In the genomic region with DNA sequence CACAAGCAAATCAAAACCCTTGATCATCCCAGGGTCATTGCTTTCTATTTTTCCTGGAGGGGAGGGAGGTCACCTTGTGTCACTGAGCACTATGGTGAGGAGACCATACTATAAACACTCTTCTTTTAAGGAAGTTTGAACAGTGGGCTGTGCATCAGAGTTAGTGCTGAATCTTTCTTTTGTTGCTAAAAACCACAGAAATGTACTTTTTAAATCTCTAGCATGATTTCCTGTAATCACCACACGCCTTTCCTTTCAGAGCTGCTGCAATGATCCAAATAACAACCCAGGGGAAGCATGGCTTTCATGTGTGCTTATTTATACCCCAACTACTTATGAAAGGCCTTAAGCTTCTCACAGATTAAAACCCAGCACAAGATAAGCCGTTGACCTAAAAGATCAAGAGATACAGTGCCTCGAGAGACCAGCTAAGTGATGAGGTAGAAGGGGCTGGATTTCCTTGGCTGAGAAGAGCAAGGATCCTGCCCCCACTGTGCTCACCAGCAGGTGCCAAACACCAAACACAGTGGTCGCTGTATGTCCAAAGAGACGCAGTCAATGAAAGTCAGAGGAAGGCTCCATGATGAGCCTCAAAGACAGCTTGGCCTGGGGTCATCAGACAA, we compare ENCODE assay signal across 8 cellular contexts. TPM values are rescaled to one million over a fixed set of nuclear protein-coding genes. Genes with fewer than 3 reads are reported as not detected.
DNase-seq lines count a peak whose midpoint lies in the region; ATAC-seq and TF ChIP-seq lines count a peak whose summit lies in the region.

No MANE protein-coding gene starts in this region.

- H3K4me1 Mint-ChIP-seq in activated CD8-positive, alpha-beta T cell treated with anti-CD3 and anti-CD28 coated beads, Interleukin-2, amount 10 ng/mL, durations not matched to agents 7 days and 5 days (ENCODE audit: low read depth) = peaks cover 92% of the 10 kb centered on the region
- peaks cover 97% of the 10 kb centered on the region for H3K4me1 Mint-ChIP-seq in stimulated activated naive CD8-positive, alpha-beta T cell treated with anti-CD3 and anti-CD28 coated beads, Interleukin-15, amount 100 ng/mL, for 72 hours

- no peak overlapping the region for H3K4me3 ChIP-seq in fibroblast of lung (replicated peaks in 1 of 4; ENCODE audit: control extremely low read depth in 1 of 4, insufficient read depth in 1 of 4, low read depth in 3 of 4, low read length in 4 of 4)

- no peak overlapping the region for H2AFZ ChIP-seq in fibroblast of lung (ENCODE audit: low read length)

- ATAC-seq in Right ventricle myocardium inferior = peak; percentile 28
- peak; percentile 75 for ATAC-seq in activated CD8-positive, alpha-beta T cell treated with anti-CD3 and anti-CD28 coated beads, Interleukin-2, amount 10 ng/mL, durations not matched to agents 7 days and 5 days
- ATAC-seq in stimulated activated naive CD8-positive, alpha-beta T cell treated with anti-CD3 and anti-CD28 coated beads, Interleukin-15, amount 100 ng/mL, for 72 hours = peak; percentile 64
- no peak for ATAC-seq in GM21515 (IDR thresholded peaks at IDR 0.05; ENCODE audit: unreplicated experiment)
- no peak for ATAC-seq in HG03571 (IDR thresholded peaks at IDR 0.05; ENCODE audit: unreplicated experiment)

- H4K20me1 ChIP-seq in fibroblast of lung (ENCODE audit: control insufficient read depth, extremely low read depth, insufficient read depth, low read length) = no peaks in the 10 kb centered on the region

- no peaks in the 10 kb centered on the region for H3K79me2 ChIP-seq in fibroblast of lung (ENCODE audit: control insufficient read depth, insufficient read depth, low read length)

- H3K27me3 Mint-ChIP-seq in activated CD8-positive, alpha-beta T cell treated with anti-CD3 and anti-CD28 coated beads, Interleukin-2, amount 10 ng/mL, durations not matched to agents 7 days and 5 days (ENCODE audit: low read depth) = no peaks in the 10 kb centered on the region
- H3K27me3 Mint-ChIP-seq in stimulated activated naive CD8-positive, alpha-beta T cell treated with anti-CD3 and anti-CD28 coated beads, Interleukin-15, amount 100 ng/mL, for 72 hours = no peaks in the 10 kb centered on the region

- POLR2A ChIA-PET in activated CD8-positive, alpha-beta T cell treated with anti-CD3 and anti-CD28 coated beads, Interleukin-2, amount 10 ng/mL, durations not matched to agents 7 days and 5 days (lab: Charles Lee) = interaction anchor here (1.0 to 2.5 kb wide), 8 partner anchors 11 to 126 kb away, joined by 3 to 13 read pairs (median 5); partner anchors contain the start of gene TRABD2A

- H3K27ac Mint-ChIP-seq in activated CD8-positive, alpha-beta T cell treated with anti-CD3 and anti-CD28 coated beads, Interleukin-2, amount 10 ng/mL, durations not matched to agents 7 days and 5 days = peak overlapping the region; percentile 96
- H3K27ac Mint-ChIP-seq in stimulated activated naive CD8-positive, alpha-beta T cell treated with anti-CD3 and anti-CD28 coated beads, Interleukin-15, amount 100 ng/mL, for 72 hours = peak overlapping the region; percentile 94 to 98

- peak overlapping the region; percentile 38 for H3K4me3 Mint-ChIP-seq in activated CD8-positive, alpha-beta T cell treated with anti-CD3 and anti-CD28 coated beads, Interleukin-2, amount 10 ng/mL, durations not matched to agents 7 days and 5 days
- peak overlapping the region; percentile 76 to 82 for H3K4me3 Mint-ChIP-seq in stimulated activated naive CD8-positive, alpha-beta T cell treated with anti-CD3 and anti-CD28 coated beads, Interleukin-15, amount 100 ng/mL, for 72 hours

- CTCF ChIA-PET in activated CD8-positive, alpha-beta T cell treated with anti-CD3 and anti-CD28 coated beads, Interleukin-2, amount 10 ng/mL, durations not matched to agents 7 days and 5 days (lab: Charles Lee) = interaction anchor here (0.7 to 9.2 kb wide), 20 partner anchors 8 to 348 kb away, joined by 3 to 68 read pairs (median 4); partner anchors contain the start of gene TRABD2A

- no peaks in the 10 kb centered on the region for H3K4me1 ChIP-seq in fibroblast of lung (ENCODE audit: control insufficient read depth, extremely low read depth, insufficient read depth, low read length)

- no peaks in the 10 kb centered on the region for H3K9me3 ChIP-seq in fibroblast of lung (ENCODE audit: control insufficient read depth, insufficient read depth, low read depth, low read length)

- intact Hi-C loops in Right ventricle myocardium inferior (cut with DNase I) (no loop called here), cardiac septum (cut with DNase I) (no loop called here)

- H3K27me3 ChIP-seq in fibroblast of lung (ENCODE audit: control insufficient read depth, insufficient read depth, low read length) = no peaks in the 10 kb centered on the region

- no peak for TF ChIP-seq POLR2A in erythroblast (IDR thresholded peaks at IDR 0.05; ENCODE audit: low read length)

- H3K9ac ChIP-seq in fibroblast of lung (ENCODE audit: insufficient read depth, low read length) = no peak overlapping the region

- no peaks in the 10 kb centered on the region for H3K9me3 Mint-ChIP-seq in activated CD8-positive, alpha-beta T cell treated with anti-CD3 and anti-CD28 coated beads, Interleukin-2, amount 10 ng/mL, durations not matched to agents 7 days and 5 days (ENCODE audit: insufficient read depth)
- no peaks in the 10 kb centered on the region for H3K9me3 Mint-ChIP-seq in stimulated activated naive CD8-positive, alpha-beta T cell treated with anti-CD3 and anti-CD28 coated beads, Interleukin-15, amount 100 ng/mL, for 72 hours

- H3K36me3 ChIP-seq in fibroblast of lung (ENCODE audit: control insufficient read depth, insufficient read depth, low read length) = no peaks in the 10 kb centered on the region

- H3K4me2 ChIP-seq in fibroblast of lung (ENCODE audit: extremely low read depth, insufficient read depth, low read length) = no peak overlapping the region

- H3K27ac ChIP-seq in fibroblast of lung (ENCODE audit: insufficient read depth, low read length) = no peak overlapping the region

- peaks cover 56% of the 10 kb centered on the region for H3K36me3 Mint-ChIP-seq in activated CD8-positive, alpha-beta T cell treated with anti-CD3 and anti-CD28 coated beads, Interleukin-2, amount 10 ng/mL, durations not matched to agents 7 days and 5 days (ENCODE audit: low read depth)

- no peak for TF ChIP-seq CTCF in fibroblast of lung (conservative IDR thresholded peaks at IDR 0.05 in 1 of 2, IDR thresholded peaks at IDR 0.05 in 1 of 2; ENCODE audit: low read depth in 1 of 2, low read length in 2 of 2)

- DNase-seq in Right ventricle myocardium inferior (ENCODE audit: missing footprints) = no peak
- DNase-seq in cardiac septum (ENCODE audit: low spot score) = no peak
- DNase-seq in activated CD8-positive, alpha-beta T cell treated with anti-CD3 and anti-CD28 coated beads, Interleukin-2, amount 10 ng/mL, durations not matched to agents 7 days and 5 days = peak; percentile 72
- peak; percentile 18 to 74 for DNase-seq in fibroblast of lung (ENCODE audit: low read depth in 2 of 2)
- peak in 1 of 2 donors; percentile 47 for DNase-seq in stimulated activated naive CD8-positive, alpha-beta T cell treated with anti-CD3 and anti-CD28 coated beads, Interleukin-15, amount 100 ng/mL, for 72 hours
- DNase-seq in erythroblast (lab: John Stamatoyannopoulos, UW) = no peak

RNA-seq across cellular contexts. Expression of gene TRABD2A, which starts 34.7 kb away (rescaled TPM):
- 0.73 TPM for total RNA-seq in Right ventricle myocardium inferior
- total RNA-seq in cardiac septum = 0.54 TPM
- total RNA-seq in activated CD8-positive, alpha-beta T cell treated with anti-CD3 and anti-CD28 coated beads, Interleukin-2, amount 10 ng/mL, durations not matched to agents 7 days and 5 days = 10 to 100 TPM; 71.9 to 73.2 TPM
- 10.8 and 14.4 TPM in 2 replicates for total RNA-seq in fibroblast of lung
- 4.4 and 9.8 TPM in 2 replicates for polyA plus RNA-seq in fibroblast of lung
- polyA plus RNA-seq in fibroblast of lung (2012) = 3.6 and 8.7 TPM in 2 replicates
- polyA minus RNA-seq in fibroblast of lung (ENCODE audit: low replicate concordance) = 1.8 and 30.6 TPM in 2 replicates

RNA-seq across cellular contexts. Expression of gene TMSB10, which starts 59.3 kb away (rescaled TPM):
- total RNA-seq in Right ventricle myocardium inferior = 571 TPM
- total RNA-seq in cardiac septum = 452 TPM
- 1,000 to 10,000 TPM; 4,520 to 4,885 TPM for total RNA-seq in activated CD8-positive, alpha-beta T cell treated with anti-CD3 and anti-CD28 coated beads, Interleukin-2, amount 10 ng/mL, durations not matched to agents 7 days and 5 days
- 8,130 and 10,208 TPM in 2 replicates for total RNA-seq in fibroblast of lung
- 7,414 and 10,645 TPM in 2 replicates for polyA plus RNA-seq in fibroblast of lung
- polyA plus RNA-seq in fibroblast of lung (2012) = 9,984 and 10,031 TPM in 2 replicates
- polyA minus RNA-seq in fibroblast of lung (ENCODE audit: low replicate concordance) = 1,198 and 1,308 TPM in 2 replicates

Comparison
In these comparisons a context has a peak if more than half of its experiments do, and no peak if none do; other contexts are left out.
1. ATAC-seq: peak in Right ventricle myocardium inferior (single experiment), activated CD8-positive, alpha-beta T cell treated with anti-CD3 and anti-CD28 coated beads, Interleukin-2, amount 10 ng/mL, durations not matched to agents 7 days and 5 days (single experiment) and stimulated activated naive CD8-positive, alpha-beta T cell treated with anti-CD3 and anti-CD28 coated beads, Interleukin-15, amount 100 ng/mL, for 72 hours (single experiment); none in GM21515 (single experiment) and HG03571 (single experiment).
2. DNase-seq: peak in activated CD8-positive, alpha-beta T cell treated with anti-CD3 and anti-CD28 coated beads, Interleukin-2, amount 10 ng/mL, durations not matched to agents 7 days and 5 days (single experiment) and fibroblast of lung (2 of 2); none in Right ventricle myocardium inferior (single experiment), cardiac septum (single experiment) and erythroblast (0 of 2).